Comparison of ENCODE assay signal across 23 cellular contexts in genomic region chr2:15763106-15763821, GRCh38.
"Had no signal": no experiment of that assay in that cellular context is flagged by ENCODE, and none has a peak within 500 bp of the region (broad histone marks: within the 10 kb centered on the region; RNA-seq: fewer than 3 reads in every experiment).

No MANE protein-coding gene starts in this region.

- H3K79me2 ChIP-seq: hepatocyte had no signal

- ATAC-seq: effector memory CD8-positive, alpha-beta T cell; stimulated activated naive CD8-positive, alpha-beta T cell treated with anti-CD3 and anti-CD28 coated beads, Interleukin-15, amount 100 ng/mL, for 72 hours; WTC11 had no signal

- H3K4me2 ChIP-seq: hepatocyte had no signal

- H3K36me3 Mint-ChIP-seq: activated naive CD8-positive, alpha-beta T cell treated with anti-CD3 and anti-CD28 coated beads for 36 hours; WTC11 had no signal

- H2AFZ ChIP-seq: hepatocyte had no signal

- H3K27me3 ChIP-seq: dorsolateral prefrontal cortex, esophagus muscularis mucosa, hepatocyte had no signal

- H3K36me3 ChIP-seq: esophagus muscularis mucosa, tibial artery had no signal

- H3K4me1 ChIP-seq: esophagus muscularis mucosa, tibial artery had no signal

- H3K4me3 Mint-ChIP-seq: activated naive CD8-positive, alpha-beta T cell treated with anti-CD3 and anti-CD28 coated beads for 36 hours; central memory CD8-positive, alpha-beta T cell; effector memory CD8-positive, alpha-beta T cell; nephron; stimulated activated naive CD8-positive, alpha-beta T cell treated with anti-CD3 and anti-CD28 coated beads, Interleukin-15, amount 100 ng/mL, for 72 hours; T-helper 1 cell treated with Interleukin-12 subunit alpha and Interleukin-12 subunit beta and Interleukin-4 antibody, amounts not matched to agents 30 μg/mL and 1 μg/mL, for 36 hours; WTC11 had no signal

- H3K27ac ChIP-seq: dorsolateral prefrontal cortex, esophagus muscularis mucosa, hepatocyte, tibial artery had no signal

- H3K4me3 ChIP-seq: dorsolateral prefrontal cortex, esophagus muscularis mucosa, hepatocyte, tibial artery had no signal

- H3K9me3 ChIP-seq: tibial artery had no signal

- H3K27ac Mint-ChIP-seq: activated naive CD8-positive, alpha-beta T cell treated with anti-CD3 and anti-CD28 coated beads for 36 hours; effector memory CD8-positive, alpha-beta T cell; nephron; stimulated activated naive CD8-positive, alpha-beta T cell treated with anti-CD3 and anti-CD28 coated beads, Interleukin-15, amount 100 ng/mL, for 72 hours; T-helper 1 cell treated with Interleukin-12 subunit alpha and Interleukin-12 subunit beta and Interleukin-4 antibody, amounts not matched to agents 30 μg/mL and 1 μg/mL, for 36 hours; WTC11 had no signal

- FAIRE-seq: astrocyte, colon, frontal cortex had no signal

- H3K27me3 Mint-ChIP-seq: activated naive CD8-positive, alpha-beta T cell treated with anti-CD3 and anti-CD28 coated beads for 36 hours; central memory CD8-positive, alpha-beta T cell; stimulated activated naive CD8-positive, alpha-beta T cell treated with anti-CD3 and anti-CD28 coated beads, Interleukin-15, amount 100 ng/mL, for 72 hours had no signal

- H3K9me3 Mint-ChIP-seq: activated naive CD8-positive, alpha-beta T cell treated with anti-CD3 and anti-CD28 coated beads for 36 hours; central memory CD8-positive, alpha-beta T cell; effector memory CD8-positive, alpha-beta T cell; stimulated activated naive CD8-positive, alpha-beta T cell treated with anti-CD3 and anti-CD28 coated beads, Interleukin-15, amount 100 ng/mL, for 72 hours; T-helper 1 cell treated with Interleukin-12 subunit alpha and Interleukin-12 subunit beta and Interleukin-4 antibody, amounts not matched to agents 30 μg/mL and 1 μg/mL, for 36 hours had no signal

- H3K4me1 Mint-ChIP-seq: activated naive CD8-positive, alpha-beta T cell treated with anti-CD3 and anti-CD28 coated beads for 36 hours; central memory CD8-positive, alpha-beta T cell; stimulated activated naive CD8-positive, alpha-beta T cell treated with anti-CD3 and anti-CD28 coated beads, Interleukin-15, amount 100 ng/mL, for 72 hours had no signal

- DNase-seq: activated CD4-positive, alpha-beta T cell treated with anti-CD3 and anti-CD28 coated beads, Interleukin-2, amount 50 U/mL, for 4 hours; activated naive CD4-positive, alpha-beta T cell treated with Interleukin-2 at 50 U/mL for 16 hours; activated naive CD8-positive, alpha-beta T cell treated with anti-CD3 and anti-CD28 coated beads for 36 hours; activated T-cell treated with anti-CD3 and anti-CD28 coated beads, Interleukin-2, amount 50 U/mL, for 48 hours; dorsolateral prefrontal cortex; effector memory CD8-positive, alpha-beta T cell; glutamatergic neuron; midbrain; occipital lobe; stimulated activated CD4-positive, alpha-beta T cell treated with anti-CD3 and anti-CD28 coated beads, Interleukin-12 subunit alpha, Interleukin-12 subunit beta, amount 100 ng/mL, for 4 hours; stimulated activated CD4-positive, alpha-beta T cell treated with anti-CD3 and anti-CD28 coated beads, Interleukin-1b, Interleukin-23, amount 100 ng/mL, for 48 hours; stimulated activated naive CD8-positive, alpha-beta T cell treated with anti-CD3 and anti-CD28 coated beads, Interleukin-15, amount 100 ng/mL, for 72 hours; T1000; tibial artery had no signal
